8 cellular contexts compared by ENCODE assay signal in genomic region chr3:25782636-25782937, GRCh38. TPM values are rescaled to one million over a fixed set of nuclear protein-coding genes. Genes with fewer than 3 reads are reported as not detected.
DNase-seq lines count a peak whose midpoint lies in the region; ATAC-seq and TF ChIP-seq lines count a peak whose summit lies in the region.

No MANE protein-coding gene starts in this region.

- no peak for TF ChIP-seq CTCF in heart right ventricle (IDR thresholded peaks at IDR 0.05)
- no peak for TF ChIP-seq CTCF in breast epithelium (IDR thresholded peaks at IDR 0.05)
- no peak for TF ChIP-seq CTCF in vagina (IDR thresholded peaks at IDR 0.05)

- H3K4me3 ChIP-seq in heart right ventricle, result peak overlapping the region; percentile 76 to 97 (median 92)
- H3K4me3 ChIP-seq in breast epithelium, result peak overlapping the region; percentile 73 to 93 (median 80)
- peak overlapping the region; percentile 71 for H3K4me3 ChIP-seq in mononuclear cell (ENCODE audit: low read length)
- H3K4me3 ChIP-seq in vagina, result peak overlapping the region; percentile 56 to 94

- peak overlapping the region; percentile 20 to 97 (median 91) for H3K27ac ChIP-seq in heart right ventricle
- peak overlapping the region; percentile 91 to 94 for H3K27ac ChIP-seq in breast epithelium
- H3K27ac ChIP-seq in vagina, result peak overlapping the region; percentile 87

- H3K4me1 ChIP-seq in heart right ventricle (peaks cover 3 to 39% (median 22%) of the 10 kb centered on the region in 9 donors), breast epithelium (peaks cover 0 to 4% of the 10 kb centered on the region in 2 donors), mononuclear cell (ENCODE audit: insufficient read depth, low read length) (peaks cover 30% of the 10 kb centered on the region), vagina (peaks cover 16% of the 10 kb centered on the region)

- 0 to 1% methylated on average over 14 of the region's 14 CpGs for WGBS in heart right ventricle, 2 donors

- TF ChIP-seq POLR2A in breast epithelium (IDR thresholded peaks at IDR 0.05) (no peak), vagina (IDR thresholded peaks at IDR 0.05) (no peak)

- ATAC-seq in heart right ventricle (no peak), Right ventricle myocardium inferior (no peak), HG02981 (IDR thresholded peaks at IDR 0.05; ENCODE audit: unreplicated experiment) (no peak)

- DNase-seq in heart right ventricle, result no peak
- DNase-seq in Right ventricle myocardium inferior (ENCODE audit: missing footprints), result no peak
- no peak for DNase-seq in breast epithelium (ENCODE audit: low spot score in 2 of 2)
- no peak for DNase-seq in vagina (ENCODE audit: extremely low spot score in 2 of 2)
- no peak for DNase-seq in iPS-NIHi7 (ENCODE audit: extremely low spot score)
- DNase-seq in activated CD4-positive, alpha-beta T cell treated with anti-CD3 and anti-CD28 coated beads, Interleukin-2, amount 50 U/mL, for 48 hours, result no peak

- peaks cover 0 to 10% (median 4%) of the 10 kb centered on the region in 9 donors for H3K36me3 ChIP-seq in heart right ventricle
- no peaks in the 10 kb centered on the region for H3K36me3 ChIP-seq in breast epithelium
- H3K36me3 ChIP-seq in vagina, result peaks cover 0 to 2% of the 10 kb centered on the region in 2 donors

- H3K27me3 ChIP-seq in heart right ventricle (no peaks in the 10 kb centered on the region), breast epithelium (no peaks in the 10 kb centered on the region), mononuclear cell (ENCODE audit: insufficient read depth, low read length) (no peaks in the 10 kb centered on the region), vagina (no peaks in the 10 kb centered on the region)

- H3K9me3 ChIP-seq in heart right ventricle (no peaks in the 10 kb centered on the region), breast epithelium (no peaks in the 10 kb centered on the region), mononuclear cell (ENCODE audit: low read depth, low read length) (no peaks in the 10 kb centered on the region), vagina (no peaks in the 10 kb centered on the region)

- intact Hi-C loops in heart right ventricle (cut with DNase I), result loop anchor here in 5 of 10 donors (2.0 to 10.0 kb wide), 5 partner anchors 115 to 322 kb away; partner anchors contain the start of gene TOP2B (in 3 of the 5)
- intact Hi-C loops in Right ventricle myocardium inferior (cut with DNase I), result loop anchor here (5.0 to 10.0 kb wide), 2 partner anchors 120 to 322 kb away; partner anchors contain the start of gene TOP2B
- intact Hi-C loops in breast epithelium (cut with DNase I; ENCODE audit: low total_unique reads), result no loop called here
- intact Hi-C loops in vagina (cut with DNase I), result loop anchor here (10.0 kb wide), 1 partner anchor 118 kb away; the partner anchor contains the start of gene TOP2B

RNA-seq across cellular contexts. Expression of gene NGLY1, which starts 0.7 kb away (rescaled TPM):
- total RNA-seq in heart right ventricle (10 to 100 TPM; 23.4 to 40.3 (median 27.8) TPM), Right ventricle myocardium inferior (35.9 TPM), breast epithelium (10 to 100 TPM; 29.8 to 53.3 (median 41.0) TPM), mononuclear cell (39.1 TPM), vagina (31.7 TPM)
- 10 to 100 TPM; 25.4 to 33.9 TPM for polyA plus RNA-seq in heart right ventricle

RNA-seq across cellular contexts. Expression of gene OXSM, which starts 7.3 kb away (rescaled TPM):
- 10 to 100 TPM; 12.7 to 18.0 (median 16.1) TPM for total RNA-seq in heart right ventricle
- 10 to 100 TPM; 12.8 to 26.1 TPM for polyA plus RNA-seq in heart right ventricle
- 14.8 TPM for total RNA-seq in Right ventricle myocardium inferior
- 1 to 10 TPM; 7.5 to 9.1 (median 8.5) TPM for total RNA-seq in breast epithelium
- total RNA-seq in mononuclear cell, result 15.1 TPM
- 5.9 TPM for total RNA-seq in vagina
